31 cellular contexts compared by ENCODE assay signal in the genomic region with DNA sequence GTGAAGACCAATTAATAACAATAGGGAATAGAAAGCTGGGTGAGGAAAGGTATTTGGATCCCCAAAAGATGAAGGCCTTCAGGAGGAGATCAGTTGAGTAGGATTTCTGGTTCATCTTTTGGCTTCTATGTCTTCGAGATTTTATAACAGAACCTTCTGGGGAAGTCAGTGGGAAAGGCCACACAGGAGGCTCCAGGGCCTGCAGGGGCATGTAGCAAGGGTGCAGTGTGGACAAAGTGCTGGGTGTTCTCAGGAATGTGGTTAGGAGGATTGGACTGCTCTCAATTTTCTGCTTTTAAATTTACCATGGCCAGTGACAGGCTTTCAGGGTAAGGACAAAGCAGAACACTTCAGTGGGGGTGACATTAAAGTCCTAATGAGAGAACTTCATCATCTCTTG.
"Had no signal": no experiment of that assay in that cellular context is flagged by ENCODE, and none has a peak within 500 bp of the region (broad histone marks: within the 10 kb centered on the region; RNA-seq: fewer than 3 reads in every experiment).

No MANE protein-coding gene starts in this region.

- H3K4me3 ChIP-seq: Peyer's patch had no signal

- H3K36me3 ChIP-seq: brain microvascular endothelial cell, Peyer's patch had no signal

- H3K4me1 ChIP-seq: Peyer's patch had no signal

- H3K27ac ChIP-seq: brain microvascular endothelial cell had no signal

- H3K9me3 ChIP-seq: Peyer's patch had no signal

- DNase-seq: activated CD4-positive, alpha-beta T cell treated with anti-CD3 and anti-CD28 coated beads, Interleukin-2, amount 10 ng/mL, durations not matched to agents 24 days and 14 days; activated CD4-positive, alpha-beta T cell treated with anti-CD3 and anti-CD28 coated beads, Interleukin-2, amount 50 U/mL, for 4 hours; activated CD8-positive, alpha-beta T cell treated with anti-CD3 and anti-CD28 coated beads for 36 hours; activated effector memory CD4-positive, alpha-beta T cell treated with anti-CD3 and anti-CD28 coated beads, Interleukin-2, amount 50 U/mL, for 16 hours; activated naive CD4-positive, alpha-beta T cell; activated naive CD4-positive, alpha-beta T cell treated with anti-CD3 and anti-CD28 coated beads, Interleukin-2, amount 50 U/mL, for 16 hours; activated naive CD8-positive, alpha-beta T cell treated with anti-CD3 and anti-CD28 coated beads for 36 hours; activated T-cell treated with anti-CD3 and anti-CD28 coated beads, Interleukin-2, amount 50 U/mL, for 1 hour; activated T-cell treated with anti-CD3 and anti-CD28 coated beads, Interleukin-2, amount 50 U/mL, for 72 hours; amniotic stem cell; aorta; Kasumi-1; KG1; MM.1S; MV-4-11; NCI-H1092; NCI-H146; NCI-H187; NCI-H2029 treated with DMSO at 0.1 percent for 48 hours; NCI-H2107; NCI-H2171; NCI-H510A; NCI-H748 treated with DMSO at 0.1 percent for 48 hours; NK-92 treated with Interleukin-12 subunit alpha and Interleukin-12 subunit beta, amount 100 ng/mL, for 24 hours; PC-3; Peyer's patch; RPMI8226; SHP77 treated with DMSO at 0.1 percent for 48 hours; SW 1271 had no signal

- H3K27me3 ChIP-seq: brain microvascular endothelial cell, Peyer's patch had no signal

- ATAC-seq: activated CD8-positive, alpha-beta T cell treated with anti-CD3 and anti-CD28 coated beads for 36 hours; activated T-cell treated with anti-CD3 and anti-CD28 coated beads, Interleukin-2, amount 50 U/mL, for 72 hours; activated T-helper 17 cell treated with anti-CD3 and anti-CD28 coated beads, Interleukin-2, amount 50 U/mL, for 72 hours; PC-3 had no signal
